36 cellular contexts compared by ENCODE assay signal in genomic region chr7:120097789-120098188, GRCh38.
DNase-seq lines count a peak whose midpoint lies in the region; ATAC-seq, FAIRE-seq and TF ChIP-seq lines count a peak whose summit lies in the region.
"Had no signal": no experiment of that assay in that cellular context is flagged by ENCODE, and none has a peak within 500 bp of the region (broad histone marks: within the 10 kb centered on the region; RNA-seq: fewer than 3 reads in every experiment).

No MANE protein-coding gene starts in this region.

- H3K9me3 ChIP-seq in K562 (replicated peaks; ENCODE audit: control insufficient read depth, insufficient read depth, low read depth, low read length) (no peaks in the 10 kb centered on the region), H1 (ENCODE audit: insufficient read depth in 2 of 2, low read depth in 1 of 2, low read length in 1 of 2) (no peaks in the 10 kb centered on the region), neural cell (ENCODE audit: low read length) (no peaks in the 10 kb centered on the region), heart left ventricle (no peaks in the 10 kb centered on the region)
- H3K9me3 ChIP-seq: A549; BE2C; BLaER1; BLaER1 treated with 17β-estradiol and CSF1 and Interleukin-3, amounts not matched to agents 10 nM and 100 nM; Caco-2 had no signal

- no peaks in the 10 kb centered on the region for H3K36me3 Mint-ChIP-seq in GM23338 (ENCODE audit: low read depth)
- no peaks in the 10 kb centered on the region for H3K36me3 Mint-ChIP-seq in activated T-cell treated with anti-CD3 and anti-CD28 coated beads, Interleukin-2, amount 50 U/mL, for 4 hours (ENCODE audit: insufficient read depth)
- H3K36me3 Mint-ChIP-seq: CD14-positive monocyte; CD4-positive, alpha-beta memory T cell; CD4-positive, CD25-positive, alpha-beta regulatory T cell; CD8-positive, alpha-beta memory T cell; CD8-positive, alpha-beta T cell had no signal

- H3K4ac ChIP-seq in H1 (replicated peaks; ENCODE audit: insufficient read length, low read depth, low read length), result no peak overlapping the region

- H3K4me2 ChIP-seq in GM23338, result no peak overlapping the region
- no peak overlapping the region for H3K4me2 ChIP-seq in K562 (ENCODE audit: insufficient read depth, low read length)
- H3K4me2 ChIP-seq in H1 (ENCODE audit: insufficient read depth in 1 of 2, low read depth in 2 of 2, low read length in 2 of 2), result no peak overlapping the region
- H3K4me2 ChIP-seq in neural cell (ENCODE audit: low read length), result no peak overlapping the region
- H3K4me2 ChIP-seq: A549; BLaER1; BLaER1 treated with 17β-estradiol and CSF1 and Interleukin-3, amounts not matched to agents 10 nM and 100 nM had no signal

- no peak overlapping the region for H3K23ac ChIP-seq in H1 (ENCODE audit: insufficient read length)

- TF ChIP-seq RAD21 in K562 (CRISPR knock-in tag; conservative IDR thresholded peaks at IDR 0.05 in 1 of 2, IDR thresholded peaks at IDR 0.05 in 1 of 2), result no peak
- TF ChIP-seq RAD21 in H1 (IDR thresholded peaks at IDR 0.05 in 1 of 2, conservative IDR thresholded peaks at IDR 0.05 in 1 of 2; ENCODE audit: low read depth in 2 of 2, low read length in 2 of 2), result no peak
- no peak for TF ChIP-seq RAD21 in neural cell (conservative IDR thresholded peaks at IDR 0.05)

- no peaks in the 10 kb centered on the region; the same call in 1 of the 2 replicates for H3K23me2 ChIP-seq in H1 (ENCODE audit: low read depth, low read length)

- no peak overlapping the region for H2BK15ac ChIP-seq in H1 (ENCODE audit: low read length)

- H2AFZ ChIP-seq in GM23338 (0 out of 2 replicates have a peak overlapping the region, but pooled peaks have one; percentile 48), K562 (ENCODE audit: low read depth, low read length) (no peak overlapping the region), H1 (ENCODE audit: low read length) (0 out of 2 replicates have a peak overlapping the region, but pooled peaks have one; percentile 5), neural cell (ENCODE audit: low read depth, low read length) (no peak overlapping the region)

- H3K79me2 ChIP-seq in GM23338 (replicated peaks; ENCODE audit: insufficient read depth) (no peaks in the 10 kb centered on the region), K562 (ENCODE audit: control insufficient read depth, insufficient read depth, low read length) (no peaks in the 10 kb centered on the region), H1 (ENCODE audit: control insufficient read depth in 1 of 2, insufficient read depth in 2 of 2, low read length in 2 of 2) (no peaks in the 10 kb centered on the region), neural cell (replicated peaks; ENCODE audit: insufficient read depth, low read length) (no peaks in the 10 kb centered on the region)

- intact Hi-C loops in K562 (cut with micrococcal nuclease), result loop anchor here (10.0 kb wide), 2 partner anchors 637 to 823 kb away; no protein-coding TSS in a partner anchor
- intact Hi-C loops in heart left ventricle (cut with DNase I), result no loop called here

- H3K9me3 Mint-ChIP-seq in GM23338, result no peaks in the 10 kb centered on the region
- H3K9me3 Mint-ChIP-seq in activated T-cell treated with anti-CD3 and anti-CD28 coated beads, Interleukin-2, amount 50 U/mL, for 4 hours, result peaks cover 5% of the 10 kb centered on the region
- H3K9me3 Mint-ChIP-seq: CD4-positive, alpha-beta T cell; CD8-positive, alpha-beta T cell had no signal

- H3K4me1 ChIP-seq in GM23338 (ENCODE audit: insufficient read depth) (no peaks in the 10 kb centered on the region), K562 (replicated peaks in 1 of 2; ENCODE audit: control insufficient read depth in 2 of 2, insufficient read depth in 2 of 2, low read length in 2 of 2) (no peaks in the 10 kb centered on the region), H1 (replicated peaks in 1 of 4; ENCODE audit: control insufficient read depth in 3 of 4, insufficient read depth in 4 of 4, low read length in 3 of 4) (no peaks in the 10 kb centered on the region), heart left ventricle (no peaks in the 10 kb centered on the region)
- H3K4me1 ChIP-seq: A549; BE2C; BLaER1; BLaER1 treated with 17β-estradiol and CSF1 and Interleukin-3, amounts not matched to agents 10 nM and 100 nM; Caco-2 had no signal

- FAIRE-seq in K562 (lab: Jason Lieb, UNC) (peak; percentile 37), H1 (lab: Jason Lieb, UNC) (no peak)
- FAIRE-seq: A204.1, A549, D721Med had no signal

- DNase-seq in GM23338 (ENCODE audit: low spot score), result no peak
- no peak for DNase-seq in K562 (ENCODE audit: extremely low read depth in 1 of 4, low spot score in 3 of 4)
- no peak for DNase-seq in H1 (ENCODE audit: low read depth in 1 of 2, low spot score in 2 of 2)
- no peak for DNase-seq in NCI-H446 treated with DMSO at 0.1 percent for 48 hours (lab: John Stamatoyannopoulos, UW)
- DNase-seq in EL, result no peak
- no peak for DNase-seq in activated T-cell treated with anti-CD3 and anti-CD28 coated beads, Interleukin-2, amount 50 U/mL, for 4 hours
- DNase-seq in heart left ventricle, result no peak
- DNase-seq: 8988T; ACHN; AML-193; BE2C; C1 segment of cervical spinal cord; Caco-2; Calu3; CD4-positive, alpha-beta memory T cell; CD4-positive, alpha-beta T cell; CD4-positive, CD25-positive, alpha-beta regulatory T cell; CD8-positive, alpha-beta memory T cell; CD8-positive, alpha-beta T cell; COR-L47; DMS 273 treated with DMSO at 0.1 percent for 48 hours; DMS153; DMS53; DMS79; DMS79 treated with DMSO at 0.1 percent for 48 hours; DND-41 had no signal

- H2BK120ac ChIP-seq in H1 (replicated peaks; ENCODE audit: low read depth, low read length), result no peak overlapping the region

- no peak overlapping the region for H3K4me3 Mint-ChIP-seq in GM23338
- H3K4me3 Mint-ChIP-seq in activated T-cell treated with anti-CD3 and anti-CD28 coated beads, Interleukin-2, amount 50 U/mL, for 4 hours, result no peak overlapping the region
- H3K4me3 Mint-ChIP-seq: B cell; CD14-positive monocyte; CD4-positive, alpha-beta memory T cell; CD4-positive, alpha-beta T cell; CD4-positive, CD25-positive, alpha-beta regulatory T cell; CD8-positive, alpha-beta memory T cell; CD8-positive, alpha-beta T cell had no signal

- H3K27ac ChIP-seq in GM23338 (ENCODE audit: low read depth), result no peak overlapping the region
- no peak overlapping the region for H3K27ac ChIP-seq in K562 (ENCODE audit: extremely low read depth, low read depth, low read length)
- H3K27ac ChIP-seq in H1 (ENCODE audit: low read depth, low read length), result no peak overlapping the region
- H3K27ac ChIP-seq in neural cell (ENCODE audit: low read length), result peak overlapping the region; percentile 66
- no peak overlapping the region for H3K27ac ChIP-seq in heart left ventricle
- H3K27ac ChIP-seq: 22Rv1; A549; BLaER1; BLaER1 treated with 17β-estradiol and CSF1 and Interleukin-3, amounts not matched to agents 10 nM and 100 nM; C4-2B had no signal

- H3K27me3 ChIP-seq in GM23338 (ENCODE audit: insufficient read depth), result no peaks in the 10 kb centered on the region
- H3K27me3 ChIP-seq in K562 (ENCODE audit: control insufficient read depth in 2 of 2, insufficient read depth in 2 of 2, low read length in 2 of 2), result no peaks in the 10 kb centered on the region
- H3K27me3 ChIP-seq in H1 (replicated peaks in 1 of 4; ENCODE audit: control insufficient read depth in 3 of 4, extremely low read depth in 1 of 4, insufficient read depth in 3 of 4, low read length in 3 of 4), result no peaks in the 10 kb centered on the region
- no peaks in the 10 kb centered on the region for H3K27me3 ChIP-seq in neural cell (ENCODE audit: insufficient read depth, low read depth, low read length)
- no peaks in the 10 kb centered on the region for H3K27me3 ChIP-seq in heart left ventricle
- H3K27me3 ChIP-seq: BE2C; BLaER1; BLaER1 treated with 17β-estradiol and CSF1 and Interleukin-3, amounts not matched to agents 10 nM and 100 nM had no signal

- POLR2A ChIA-PET in K562 (lab: Yijun Ruan, JAX), result no interaction called here
- POLR2A ChIA-PET in H1 (lab: Charles Lee; ENCODE audit: partially characterized antibody), result interaction anchor here (0.6 to 0.7 kb wide), 3 partner anchors 24 to 1182 kb away, joined by 3 to 5 read pairs (median 4); no protein-coding TSS in a partner anchor

- no peak overlapping the region for H3K18ac ChIP-seq in H1 (ENCODE audit: extremely low read depth, low read length)

- no TSS peak for BruUV-seq in K562 (replicated peaks; lab: Mats Ljungman, UMichigan)

- H3F3A ChIP-seq in GM23338 (replicated peaks; ENCODE audit: low read depth) (no peaks in the 10 kb centered on the region), neural cell (ENCODE audit: insufficient read depth, low read length, poor library complexity, severe bottlenecking) (no peaks in the 10 kb centered on the region)

- no peaks in the 10 kb centered on the region for H3K9me1 ChIP-seq in K562 (ENCODE audit: control insufficient read depth, insufficient read depth, low read length)

- no peak overlapping the region for H4K8ac ChIP-seq in H1 (ENCODE audit: extremely low read depth, insufficient read depth, low read length)

- TF ChIP-seq POLR2A in K562 (conservative IDR thresholded peaks at IDR 0.05) (no peak), H1 (IDR thresholded peaks at IDR 0.05; ENCODE audit: control extremely low read depth in 1 of 2, low read depth in 2 of 2, low read length in 2 of 2) (no peak), heart left ventricle (IDR thresholded peaks at IDR 0.05) (no peak)

- H3K4me1 Mint-ChIP-seq in GM23338, result peaks cover 3% of the 10 kb centered on the region; the same call in 1 of the 3 replicates
- H3K4me1 Mint-ChIP-seq in activated T-cell treated with anti-CD3 and anti-CD28 coated beads, Interleukin-2, amount 50 U/mL, for 4 hours (ENCODE audit: low read depth), result no peaks in the 10 kb centered on the region
- H3K4me1 Mint-ChIP-seq: B cell; CD14-positive monocyte; CD4-positive, alpha-beta memory T cell; CD4-positive, CD25-positive, alpha-beta regulatory T cell; CD8-positive, alpha-beta memory T cell had no signal

- no peak overlapping the region for H3K14ac ChIP-seq in H1 (ENCODE audit: insufficient read length)

- CTCF ChIA-PET in K562 (lab: Yijun Ruan, JAX; ENCODE audit: low intra/inter-chr PET ratio), result no interaction called here
- CTCF ChIA-PET in H1 (lab: Charles Lee; ENCODE audit: partially characterized antibody), result no interaction called here

- no peak overlapping the region for H2BK5ac ChIP-seq in H1 (ENCODE audit: low read depth, low read length)

- H3K27ac Mint-ChIP-seq in GM23338, result no peak overlapping the region
- H3K27ac Mint-ChIP-seq: B cell; CD14-positive monocyte; CD4-positive, alpha-beta memory T cell; CD4-positive, alpha-beta T cell; CD4-positive, CD25-positive, alpha-beta regulatory T cell; CD8-positive, alpha-beta memory T cell; CD8-positive, alpha-beta T cell had no signal

- H2BK20ac ChIP-seq in H1 (ENCODE audit: low read length), result no peak overlapping the region

- no peaks in the 10 kb centered on the region for H3K36me3 ChIP-seq in GM23338 (ENCODE audit: insufficient read depth)
- H3K36me3 ChIP-seq in K562 (ENCODE audit: control insufficient read depth, insufficient read depth, low read length), result no peaks in the 10 kb centered on the region
- no peaks in the 10 kb centered on the region for H3K36me3 ChIP-seq in H1 (ENCODE audit: control insufficient read depth in 2 of 4, insufficient read depth in 4 of 4, low read length in 3 of 4)
- H3K36me3 ChIP-seq in neural cell (ENCODE audit: insufficient read depth, low read length), result no peaks in the 10 kb centered on the region
- H3K36me3 ChIP-seq in heart left ventricle, result no peaks in the 10 kb centered on the region
- H3K36me3 ChIP-seq: BE2C; BLaER1; BLaER1 treated with 17β-estradiol and CSF1 and Interleukin-3, amounts not matched to agents 10 nM and 100 nM had no signal

- no peak for TF ChIP-seq EP300 in K562 (IDR thresholded peaks at IDR 0.05; ENCODE audit: low read length)
- no peak for TF ChIP-seq EP300 in H1 (IDR thresholded peaks at IDR 0.05; ENCODE audit: borderline replicate concordance in 1 of 2, low read depth in 2 of 2, low read length in 2 of 2)
- peak; percentile 96 for TF ChIP-seq EP300 in neural cell (conservative IDR thresholded peaks at IDR 0.05; ENCODE audit: poor library complexity, severe bottlenecking)

- H3K9ac ChIP-seq in K562 (ENCODE audit: insufficient read depth in 1 of 2, low read depth in 2 of 2, low read length in 2 of 2) (no peak overlapping the region), H1 (replicated peaks in 1 of 4; ENCODE audit: extremely low read depth in 1 of 4, low read depth in 3 of 4, low read length in 3 of 4) (no peak overlapping the region), neural cell (ENCODE audit: low read length) (no peak overlapping the region)
- H3K9ac ChIP-seq: BLaER1; BLaER1 treated with 17β-estradiol and CSF1 and Interleukin-3, amounts not matched to agents 10 nM and 100 nM had no signal

- no peaks in the 10 kb centered on the region for H3K79me1 ChIP-seq in H1 (ENCODE audit: low read depth, low read length)

- H4K5ac ChIP-seq in H1 (ENCODE audit: insufficient read length, low read depth, low read length), result no peak overlapping the region

- H4K91ac ChIP-seq in H1 (replicated peaks; ENCODE audit: insufficient read length, low read length), result no peak overlapping the region

- no peak overlapping the region for H3K56ac ChIP-seq in H1 (replicated peaks; ENCODE audit: insufficient read length, low read depth, low read length)

- TF ChIP-seq CTCF in GM23338 (conservative IDR thresholded peaks at IDR 0.05; ENCODE audit: low read depth in 2 of 2) (no peak), K562 (IDR thresholded peaks at IDR 0.05 in 2 of 3, conservative IDR thresholded peaks at IDR 0.05 in 1 of 3; ENCODE audit: insufficient read depth in 2 of 3, low read depth in 1 of 3, low read length in 3 of 3) (no peak), H1 (IDR thresholded peaks at IDR 0.05; ENCODE audit: control extremely low read depth in 1 of 3, insufficient read depth in 1 of 3, low read depth in 1 of 3, low read length in 3 of 3) (no peak), neural cell (IDR thresholded peaks at IDR 0.05; ENCODE audit: poor library complexity, severe bottlenecking) (no peak), heart left ventricle (IDR thresholded peaks at IDR 0.05) (no peak)

- H4K20me1 ChIP-seq in GM23338 (replicated peaks; ENCODE audit: insufficient read depth) (no peaks in the 10 kb centered on the region), K562 (replicated peaks; ENCODE audit: control insufficient read depth, insufficient read depth, low read length) (no peaks in the 10 kb centered on the region), H1 (replicated peaks in 1 of 2; ENCODE audit: control insufficient read depth in 1 of 2, insufficient read depth in 2 of 2, low read length in 2 of 2) (no peaks in the 10 kb centered on the region), neural cell (ENCODE audit: insufficient read depth) (no peaks in the 10 kb centered on the region)
- H4K20me1 ChIP-seq: BLaER1; BLaER1 treated with 17β-estradiol and CSF1 and Interleukin-3, amounts not matched to agents 10 nM and 100 nM had no signal

- in situ Hi-C loops in K562 (cut with MboI), result no loop called here

- H3K27me3 Mint-ChIP-seq in GM23338 (ENCODE audit: insufficient read depth, low read depth, poor library complexity), result no peaks in the 10 kb centered on the region
- H3K27me3 Mint-ChIP-seq in activated T-cell treated with anti-CD3 and anti-CD28 coated beads, Interleukin-2, amount 50 U/mL, for 4 hours (ENCODE audit: low read depth), result no peaks in the 10 kb centered on the region
- H3K27me3 Mint-ChIP-seq: B cell; CD4-positive, alpha-beta memory T cell; CD4-positive, alpha-beta T cell; CD4-positive, CD25-positive, alpha-beta regulatory T cell; CD8-positive, alpha-beta memory T cell had no signal

- H3K4me3 ChIP-seq in GM23338, result no peak overlapping the region
- no peak overlapping the region for H3K4me3 ChIP-seq in K562
- H3K4me3 ChIP-seq in H1 (ENCODE audit: extremely low read depth in 1 of 4, insufficient read depth in 2 of 4, low read depth in 3 of 4, low read length in 4 of 4), result no peak overlapping the region
- peak overlapping the region; percentile 33 for H3K4me3 ChIP-seq in neural cell (ENCODE audit: low read length)
- H3K4me3 ChIP-seq in heart left ventricle, result no peak overlapping the region
- H3K4me3 ChIP-seq: A549; BLaER1; BLaER1 treated with 17β-estradiol and CSF1 and Interleukin-3, amounts not matched to agents 10 nM and 100 nM had no signal

- H3K9me2 ChIP-seq in GM23338 (ENCODE audit: insufficient read depth) (no peaks in the 10 kb centered on the region), neural cell (ENCODE audit: insufficient read depth, low read length) (no peaks in the 10 kb centered on the region)

- no peak for ATAC-seq in GM23338
- no peak for ATAC-seq in K562
- no peak for ATAC-seq in activated T-cell treated with anti-CD3 and anti-CD28 coated beads, Interleukin-2, amount 50 U/mL, for 4 hours
- ATAC-seq in heart left ventricle, result no peak
- ATAC-seq: A549; CD8-positive, alpha-beta T cell had no signal

- H2AK5ac ChIP-seq in H1 (ENCODE audit: low read depth, low read length), result no peak overlapping the region

- no peak overlapping the region for H2BK12ac ChIP-seq in H1 (ENCODE audit: low read depth, low read length)

Comparison
In these comparisons a context has a peak if more than half of its experiments do, and no peak if none do; other contexts are left out.
1. H2AFZ ChIP-seq: peak in GM23338 (single experiment) and H1 (single experiment); none in K562 (single experiment) and neural cell (single experiment).